In genomic region chr4:70712604-70713452, GRCh38 we compare ENCODE assay signal across 1 cellular context.
TF ChIP-seq lines count a peak whose summit lies in the region.

No MANE protein-coding gene starts in this region.

TF ChIP-seq in K562, 482 proteins besides CTCF, POLR2A, EP300 and RAD21 (continued from another document):
- TF ChIP-seq MYBL2 (IDR thresholded peaks at IDR 0.05; ENCODE audit: low read depth) (no peak), MYBL2 (CRISPR knock-in tag; IDR thresholded peaks at IDR 0.05; ENCODE audit: borderline replicate concordance) (no peak), KDM4B (IDR thresholded peaks at IDR 0.05; ENCODE audit: borderline replicate concordance in 2 of 2, low read depth in 1 of 2) (no peak), FOSL1 (tag; conservative IDR thresholded peaks at IDR 0.05) (no peak), ZNF263 (CRISPR knock-in tag; IDR thresholded peaks at IDR 0.05; ENCODE audit: borderline replicate concordance) (no peak), ETS1 (conservative IDR thresholded peaks at IDR 0.05; ENCODE audit: control insufficient read depth, low read depth, low read length) (no peak), CEBPG (CRISPR knock-in tag; IDR thresholded peaks at IDR 0.05) (no peak), CEBPG (tag; conservative IDR thresholded peaks at IDR 0.05 in 1 of 2, IDR thresholded peaks at IDR 0.05 in 1 of 2) (peak; percentile 37 to 65; a peak in 3 of 4 replicates), ZC3H11A (IDR thresholded peaks at IDR 0.05; ENCODE audit: low read depth, low read length) (no peak), ZNF79 (CRISPR knock-in tag; IDR thresholded peaks at IDR 0.05; ENCODE audit: low read depth) (no peak), ELF1 (tag; IDR thresholded peaks at IDR 0.05) (no peak), SNRNP70 (optimal IDR thresholded peaks at IDR 0.05; ENCODE audit: low read depth, low read length) (no peak), ZNF830 (CRISPR knock-in tag; IDR thresholded peaks at IDR 0.05) (no peak), CXXC5 (CRISPR knock-in tag; IDR thresholded peaks at IDR 0.05) (peak; percentile 22; the same call in 1 of the 2 replicates), ZNF311 (CRISPR knock-in tag; IDR thresholded peaks at IDR 0.05) (0 out of 2 replicates have a peak, but pooled peaks have one; percentile 12), NR1H2 (CRISPR knock-in tag; IDR thresholded peaks at IDR 0.05) (no peak), IRF2 (CRISPR knock-in tag; IDR thresholded peaks at IDR 0.05) (no peak), CBX3 (IDR thresholded peaks at IDR 0.05; ENCODE audit: borderline replicate concordance in 1 of 2, low read length in 2 of 2) (no peak), EHMT2 (IDR thresholded peaks at IDR 0.05) (no peak)
- TF ChIP-seq, protein P1, sequence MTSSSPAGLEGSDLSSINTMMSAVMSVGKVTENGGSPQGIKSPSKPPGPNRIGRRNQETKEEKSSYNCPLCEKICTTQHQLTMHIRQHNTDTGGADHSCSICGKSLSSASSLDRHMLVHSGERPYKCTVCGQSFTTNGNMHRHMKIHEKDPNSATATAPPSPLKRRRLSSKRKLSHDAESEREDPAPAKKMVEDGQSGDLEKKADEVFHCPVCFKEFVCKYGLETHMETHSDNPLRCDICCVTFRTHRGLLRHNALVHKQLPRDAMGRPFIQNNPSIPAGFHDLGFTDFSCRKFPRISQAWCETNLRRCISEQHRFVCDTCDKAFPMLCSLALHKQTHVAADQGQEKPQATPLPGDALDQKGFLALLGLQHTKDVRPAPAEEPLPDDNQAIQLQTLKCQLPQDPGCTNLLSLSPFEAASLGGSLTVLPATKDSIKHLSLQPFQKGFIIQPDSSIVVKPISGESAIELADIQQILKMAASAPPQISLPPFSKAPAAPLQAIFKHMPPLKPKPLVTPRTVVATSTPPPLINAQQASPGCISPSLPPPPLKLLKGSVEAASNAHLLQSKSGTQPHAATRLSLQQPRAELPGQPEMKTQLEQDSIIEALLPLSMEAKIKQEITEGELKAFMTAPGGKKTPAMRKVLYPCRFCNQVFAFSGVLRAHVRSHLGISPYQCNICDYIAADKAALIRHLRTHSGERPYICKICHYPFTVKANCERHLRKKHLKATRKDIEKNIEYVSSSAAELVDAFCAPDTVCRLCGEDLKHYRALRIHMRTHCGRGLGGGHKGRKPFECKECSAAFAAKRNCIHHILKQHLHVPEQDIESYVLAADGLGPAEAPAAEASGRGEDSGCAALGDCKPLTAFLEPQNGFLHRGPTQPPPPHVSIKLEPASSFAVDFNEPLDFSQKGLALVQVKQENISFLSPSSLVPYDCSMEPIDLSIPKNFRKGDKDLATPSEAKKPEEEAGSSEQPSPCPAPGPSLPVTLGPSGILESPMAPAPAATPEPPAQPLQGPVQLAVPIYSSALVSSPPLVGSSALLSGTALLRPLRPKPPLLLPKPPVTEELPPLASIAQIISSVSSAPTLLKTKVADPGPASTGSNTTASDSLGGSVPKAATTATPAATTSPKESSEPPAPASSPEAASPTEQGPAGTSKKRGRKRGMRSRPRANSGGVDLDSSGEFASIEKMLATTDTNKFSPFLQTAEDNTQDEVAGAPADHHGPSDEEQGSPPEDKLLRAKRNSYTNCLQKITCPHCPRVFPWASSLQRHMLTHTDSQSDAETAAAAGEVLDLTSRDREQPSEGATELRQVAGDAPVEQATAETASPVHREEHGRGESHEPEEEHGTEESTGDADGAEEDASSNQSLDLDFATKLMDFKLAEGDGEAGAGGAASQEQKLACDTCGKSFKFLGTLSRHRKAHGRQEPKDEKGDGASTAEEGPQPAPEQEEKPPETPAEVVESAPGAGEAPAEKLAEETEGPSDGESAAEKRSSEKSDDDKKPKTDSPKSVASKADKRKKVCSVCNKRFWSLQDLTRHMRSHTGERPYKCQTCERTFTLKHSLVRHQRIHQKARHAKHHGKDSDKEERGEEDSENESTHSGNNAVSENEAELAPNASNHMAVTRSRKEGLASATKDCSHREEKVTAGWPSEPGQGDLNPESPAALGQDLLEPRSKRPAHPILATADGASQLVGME (CRISPR knock-in tag; IDR thresholded peaks at IDR 0.05) = 0 out of 2 replicates have a peak, but pooled peaks have one; percentile 33
- TF ChIP-seq, protein P2, sequence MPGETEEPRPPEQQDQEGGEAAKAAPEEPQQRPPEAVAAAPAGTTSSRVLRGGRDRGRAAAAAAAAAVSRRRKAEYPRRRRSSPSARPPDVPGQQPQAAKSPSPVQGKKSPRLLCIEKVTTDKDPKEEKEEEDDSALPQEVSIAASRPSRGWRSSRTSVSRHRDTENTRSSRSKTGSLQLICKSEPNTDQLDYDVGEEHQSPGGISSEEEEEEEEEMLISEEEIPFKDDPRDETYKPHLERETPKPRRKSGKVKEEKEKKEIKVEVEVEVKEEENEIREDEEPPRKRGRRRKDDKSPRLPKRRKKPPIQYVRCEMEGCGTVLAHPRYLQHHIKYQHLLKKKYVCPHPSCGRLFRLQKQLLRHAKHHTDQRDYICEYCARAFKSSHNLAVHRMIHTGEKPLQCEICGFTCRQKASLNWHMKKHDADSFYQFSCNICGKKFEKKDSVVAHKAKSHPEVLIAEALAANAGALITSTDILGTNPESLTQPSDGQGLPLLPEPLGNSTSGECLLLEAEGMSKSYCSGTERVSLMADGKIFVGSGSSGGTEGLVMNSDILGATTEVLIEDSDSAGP (CRISPR knock-in tag; IDR thresholded peaks at IDR 0.05) = no peak
- TF ChIP-seq, protein P3, sequence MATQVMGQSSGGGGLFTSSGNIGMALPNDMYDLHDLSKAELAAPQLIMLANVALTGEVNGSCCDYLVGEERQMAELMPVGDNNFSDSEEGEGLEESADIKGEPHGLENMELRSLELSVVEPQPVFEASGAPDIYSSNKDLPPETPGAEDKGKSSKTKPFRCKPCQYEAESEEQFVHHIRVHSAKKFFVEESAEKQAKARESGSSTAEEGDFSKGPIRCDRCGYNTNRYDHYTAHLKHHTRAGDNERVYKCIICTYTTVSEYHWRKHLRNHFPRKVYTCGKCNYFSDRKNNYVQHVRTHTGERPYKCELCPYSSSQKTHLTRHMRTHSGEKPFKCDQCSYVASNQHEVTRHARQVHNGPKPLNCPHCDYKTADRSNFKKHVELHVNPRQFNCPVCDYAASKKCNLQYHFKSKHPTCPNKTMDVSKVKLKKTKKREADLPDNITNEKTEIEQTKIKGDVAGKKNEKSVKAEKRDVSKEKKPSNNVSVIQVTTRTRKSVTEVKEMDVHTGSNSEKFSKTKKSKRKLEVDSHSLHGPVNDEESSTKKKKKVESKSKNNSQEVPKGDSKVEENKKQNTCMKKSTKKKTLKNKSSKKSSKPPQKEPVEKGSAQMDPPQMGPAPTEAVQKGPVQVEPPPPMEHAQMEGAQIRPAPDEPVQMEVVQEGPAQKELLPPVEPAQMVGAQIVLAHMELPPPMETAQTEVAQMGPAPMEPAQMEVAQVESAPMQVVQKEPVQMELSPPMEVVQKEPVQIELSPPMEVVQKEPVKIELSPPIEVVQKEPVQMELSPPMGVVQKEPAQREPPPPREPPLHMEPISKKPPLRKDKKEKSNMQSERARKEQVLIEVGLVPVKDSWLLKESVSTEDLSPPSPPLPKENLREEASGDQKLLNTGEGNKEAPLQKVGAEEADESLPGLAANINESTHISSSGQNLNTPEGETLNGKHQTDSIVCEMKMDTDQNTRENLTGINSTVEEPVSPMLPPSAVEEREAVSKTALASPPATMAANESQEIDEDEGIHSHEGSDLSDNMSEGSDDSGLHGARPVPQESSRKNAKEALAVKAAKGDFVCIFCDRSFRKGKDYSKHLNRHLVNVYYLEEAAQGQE (CRISPR knock-in tag; IDR thresholded peaks at IDR 0.05; ENCODE audit: low read depth) = no peak
TF ChIP-seq in K562: peak in this region for 5.
